7 cellular contexts compared by ENCODE assay signal in the genomic region with DNA sequence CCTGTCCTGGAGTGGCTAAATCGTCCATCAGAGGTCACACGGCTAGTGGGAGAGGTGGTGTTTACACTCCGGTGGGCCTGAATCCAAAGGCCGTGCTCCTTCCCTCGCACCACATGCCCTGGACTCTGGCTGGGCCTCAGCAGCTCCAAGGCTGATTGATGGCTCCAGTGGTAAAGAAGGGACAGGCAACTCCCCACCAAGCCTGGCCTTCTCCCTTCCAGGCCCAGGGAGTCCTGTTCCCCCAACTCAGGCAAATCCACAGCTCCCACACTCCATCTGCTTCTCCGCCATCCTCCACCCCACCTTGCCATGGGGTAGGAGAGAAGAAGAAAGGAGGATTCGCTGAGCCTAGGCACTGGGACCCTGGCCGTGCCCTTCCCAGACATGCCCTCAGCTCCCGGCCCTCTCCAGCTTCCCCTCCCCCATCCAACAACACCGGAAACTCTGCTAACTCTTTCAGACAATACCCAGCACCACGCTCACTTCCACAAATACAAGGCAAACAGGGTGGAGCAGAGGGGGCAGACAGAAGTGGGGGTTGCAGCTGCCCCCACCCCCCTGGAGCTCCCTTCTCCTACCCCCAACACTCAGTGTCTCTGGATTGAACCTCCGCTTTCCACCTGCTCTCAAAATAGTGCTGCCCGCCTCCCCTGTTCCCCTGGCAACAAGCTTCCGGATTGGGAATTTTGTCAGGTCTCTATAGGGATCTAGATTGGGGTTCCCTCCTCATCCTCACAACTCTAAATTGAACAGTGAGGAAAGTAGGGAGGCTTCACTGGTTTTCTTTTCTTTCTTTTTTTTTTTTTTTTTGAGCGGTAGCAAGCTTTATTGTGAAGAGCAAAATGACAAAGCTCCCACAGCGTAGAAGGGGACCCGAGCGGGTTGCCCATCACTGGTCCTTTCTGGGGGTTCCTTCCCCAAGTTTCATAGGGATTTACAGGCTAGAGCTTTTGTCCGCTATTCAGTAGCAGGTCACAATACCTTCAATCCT. TPM values are rescaled to one million over a fixed set of nuclear protein-coding genes. Genes with fewer than 3 reads are reported as not detected.
DNase-seq lines count a peak whose midpoint lies in the region; ATAC-seq and TF ChIP-seq lines count a peak whose summit lies in the region.
"Had no signal": no experiment of that assay in that cellular context is flagged by ENCODE, and none has a peak within 500 bp of the region (broad histone marks: within the 10 kb centered on the region; RNA-seq: fewer than 3 reads in every experiment).

No MANE protein-coding gene starts in this region.

- ATAC-seq in effector memory CD8-positive, alpha-beta T cell (replicated peaks) = peak; percentile 43
- ATAC-seq in psoas muscle (peak; percentile 24 to 62 (median 45)), GM19452 (IDR thresholded peaks at IDR 0.05; ENCODE audit: unreplicated experiment) (no peak)

- H3K36me3 Mint-ChIP-seq in effector memory CD8-positive, alpha-beta T cell (ENCODE audit: insufficient read depth) = peaks cover 76% of the 10 kb centered on the region

- no peaks in the 10 kb centered on the region for H3K27me3 ChIP-seq in psoas muscle (ENCODE audit: insufficient read depth in 3 of 3, low read length in 2 of 3)

- no peaks in the 10 kb centered on the region for H3K9me3 ChIP-seq in psoas muscle

- peaks cover 63 to 64% of the 10 kb centered on the region in 2 donors for H3K4me1 Mint-ChIP-seq in effector memory CD8-positive, alpha-beta T cell (ENCODE audit: low read depth in 2 of 2)

- intact Hi-C loops in psoas muscle (cut with DNase I) = no loop called here

- H3K27ac Mint-ChIP-seq in effector memory CD8-positive, alpha-beta T cell = peak overlapping the region; percentile 85 to 87

- H3K27ac ChIP-seq in psoas muscle = peak overlapping the region; percentile 89

- no peak for TF ChIP-seq CTCF in psoas muscle (IDR thresholded peaks at IDR 0.05)

- peak overlapping the region; percentile 66 to 75 for H3K4me3 Mint-ChIP-seq in effector memory CD8-positive, alpha-beta T cell

- H3K4me3 ChIP-seq in psoas muscle = peak overlapping the region; percentile 55

- 19 to 28% (median 25%) methylated on average over 19 of the region's 19 CpGs for WGBS in psoas muscle, 3 donors

- H3K9me3 Mint-ChIP-seq in effector memory CD8-positive, alpha-beta T cell = no peaks in the 10 kb centered on the region

- peaks cover 66% of the 10 kb centered on the region for H3K4me1 ChIP-seq in psoas muscle

- peaks cover 4 to 51% of the 10 kb centered on the region in 2 donors for H3K36me3 ChIP-seq in psoas muscle (ENCODE audit: insufficient read depth in 1 of 2, low read depth in 1 of 2)

- DNase-seq in NOMO-1 treated with dmso at 0.1 percent for 144 hours (lab: John Stamatoyannopoulos, UW; ENCODE audit: unreplicated experiment) = peak; percentile 45
- DNase-seq in effector memory CD8-positive, alpha-beta T cell = no peak
- DNase-seq in psoas muscle = peak in 1 of 2 donors; percentile 72
- no peak for DNase-seq in NCI-H524 treated with DMSO at 0.1 percent for 48 hours (lab: John Stamatoyannopoulos, UW)
- no peak for DNase-seq in NCI-H2029 (lab: John Stamatoyannopoulos, UW)
- DNase-seq: activated gamma-delta T cell had no signal

- H3K27me3 Mint-ChIP-seq in effector memory CD8-positive, alpha-beta T cell = no peaks in the 10 kb centered on the region

RNA-seq across cellular contexts. Expression of a gene that starts 10.6 kb away (rescaled TPM):
- 10 to 100 TPM; 22.8 to 54.0 (median 46.3) TPM for total RNA-seq in psoas muscle
- 10 to 100 TPM in 2 of 3 donors, 1 to 10 TPM in 1; 7.4 to 39.1 (median 12.1) TPM for polyA plus RNA-seq in psoas muscle

RNA-seq across cellular contexts. Expression of a gene that starts 26.3 kb away (rescaled TPM):
- total RNA-seq in psoas muscle = not detected
- polyA plus RNA-seq in psoas muscle = not detected

RNA-seq across cellular contexts. Expression of a gene that starts 33.5 kb away (rescaled TPM):
- 10 to 100 TPM; 16.4 to 26.1 (median 23.1) TPM for total RNA-seq in psoas muscle
- polyA plus RNA-seq in psoas muscle = 10 to 100 TPM; 11.0 to 33.1 (median 11.2) TPM

RNA-seq across cellular contexts. Expression of a gene that starts 53.0 kb away (rescaled TPM):
- total RNA-seq in psoas muscle = 10 to 100 TPM; 44.6 to 77.5 (median 61.6) TPM
- 100 to 1,000 TPM in 2 of 3 donors, 10 to 100 TPM in 1; 83.0 to 255 (median 124) TPM for polyA plus RNA-seq in psoas muscle

RNA-seq across cellular contexts. Expression of a gene that starts 56.6 kb away (rescaled TPM):
- 10 to 100 TPM; 11.1 to 16.9 (median 12.8) TPM for total RNA-seq in psoas muscle
- 10 to 100 TPM in 2 of 3 donors, 1 to 10 TPM in 1; 5.1 to 11.0 (median 10.4) TPM for polyA plus RNA-seq in psoas muscle
